Comparison of ENCODE assay signal across 25 cellular contexts in the genomic region with DNA sequence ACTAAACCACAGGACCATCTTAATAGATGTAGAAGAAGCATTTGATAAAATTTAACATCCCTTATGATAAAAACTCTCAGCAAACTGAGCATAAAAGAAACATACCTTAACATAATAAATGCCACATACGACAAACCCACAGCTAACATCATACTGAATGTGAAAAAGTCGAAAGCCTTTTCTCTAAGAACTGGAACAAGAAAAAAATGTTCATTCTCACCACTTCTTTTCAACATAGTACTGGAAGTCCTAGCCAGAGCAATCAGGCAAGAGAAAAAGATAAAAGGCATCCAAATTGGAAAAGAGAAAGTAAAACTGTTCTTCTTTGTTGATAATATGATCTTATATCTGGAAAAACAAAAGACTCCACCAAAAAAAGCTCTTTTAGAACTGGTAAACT.
"Had no signal": no experiment of that assay in that cellular context is flagged by ENCODE, and none has a peak within 500 bp of the region (broad histone marks: within the 10 kb centered on the region; RNA-seq: fewer than 3 reads in every experiment).

No MANE protein-coding gene starts in this region.

- DNase-seq: activated B cell treated with CpG ODN at 0.5 μM for 24 hours; activated CD4-positive, alpha-beta T cell treated with anti-CD3 and anti-CD28 coated beads for 36 hours; activated CD4-positive, alpha-beta T cell treated with anti-CD3 and anti-CD28 coated beads, Interleukin-2, amount 50 U/mL, for 4 hours; activated CD8-positive, alpha-beta memory T cell treated with anti-CD3 and anti-CD28 coated beads for 24 hours; activated CD8-positive, alpha-beta memory T cell treated with anti-CD3 and anti-CD28 coated beads, Interleukin-2, amount 50 U/mL, for 48 hours; activated effector memory CD4-positive, alpha-beta T cell treated with Interleukin-2 at 50 U/mL for 16 hours; activated naive CD4-positive, alpha-beta T cell treated with anti-CD3 and anti-CD28 coated beads for 36 hours; activated naive CD8-positive, alpha-beta T cell treated with anti-CD3 and anti-CD28 coated beads, Interleukin-2, amount 10 ng/mL, durations not matched to agents 7 days and 5 days; activated T-cell treated with anti-CD3 and anti-CD28 coated beads, Interleukin-2, amount 50 U/mL, for 48 hours; cortex of kidney; foreskin melanocyte; immature natural killer cell; left lung; nucleus accumbens; posterior cingulate gyrus; stimulated activated CD4-positive, alpha-beta T cell treated with anti-CD3 and anti-CD28 coated beads, Interleukin-15, amount 100 ng/mL, for 24 hours; stomach; SW 1271; T-helper 17 cell; upper lobe of left lung had no signal

- H3K27ac ChIP-seq: epithelial cell of prostate, left lung, stomach, thoracic aorta, upper lobe of left lung had no signal

- H3K4me1 ChIP-seq: left lung, upper lobe of left lung had no signal

- H3K4me3 ChIP-seq: left lung, smooth muscle cell, stomach, thoracic aorta, upper lobe of left lung had no signal

- ATAC-seq: activated CD4-positive, alpha-beta T cell treated with anti-CD3 and anti-CD28 coated beads for 36 hours; left lung; sciatic nerve; stimulated activated memory B cell treated with anti-CD40 and anti-IgM and Interleukin-4, amounts not matched to agents 10 μg/mL and 1 μg/mL and 100 μg/mL, for 72 hours; T-helper 17 cell had no signal

- H3K27me3 ChIP-seq: left lung, stomach, upper lobe of left lung had no signal

- H3K4me2 ChIP-seq: smooth muscle cell had no signal

- H3K9me3 ChIP-seq: left lung, stomach, thoracic aorta, upper lobe of left lung had no signal

- H3K36me3 ChIP-seq: left lung, stomach, thoracic aorta, upper lobe of left lung had no signal
